ENCODE assay signal across 1 cellular context in the genomic region with DNA sequence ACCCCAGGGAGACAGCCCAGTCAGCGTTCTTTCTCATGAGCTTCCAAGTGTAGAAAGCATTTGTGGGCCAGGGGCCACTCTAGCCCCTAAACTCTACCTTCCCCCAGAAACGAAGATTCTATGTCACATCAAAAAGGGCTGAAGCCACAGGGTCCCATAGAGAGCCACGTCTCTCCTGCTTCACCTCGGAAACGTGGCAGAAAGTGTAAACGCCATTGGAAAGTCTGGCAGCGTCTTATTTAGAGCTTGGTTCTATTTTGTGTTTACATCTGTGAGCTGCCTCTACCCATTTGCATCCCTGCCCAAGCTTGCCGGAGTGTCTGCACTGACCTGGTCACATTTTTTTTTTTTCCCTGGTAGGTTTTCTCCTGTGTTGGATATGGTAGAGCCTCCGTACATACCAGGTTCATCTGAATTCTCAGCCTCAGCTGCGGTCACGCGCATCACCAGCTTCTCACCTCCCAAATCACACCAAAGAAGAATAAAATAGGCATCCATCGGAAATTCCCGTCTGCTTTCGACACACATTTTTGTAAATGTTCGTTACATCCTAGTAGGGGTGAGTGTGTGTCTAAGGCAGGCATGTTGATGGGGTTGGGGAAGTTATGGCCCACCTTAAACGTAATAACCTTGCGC.
TF ChIP-seq lines count a peak whose summit lies in the region.

No MANE protein-coding gene starts in this region.

TF ChIP-seq in H1, 55 proteins besides CTCF, POLR2A, EP300 and RAD21 (continued from another document):
- TF ChIP-seq HDAC2 (IDR thresholded peaks at IDR 0.05; ENCODE audit: borderline replicate concordance in 1 of 2, low read depth in 2 of 2, low read length in 2 of 2) (no peak), CTBP2 (IDR thresholded peaks at IDR 0.05; ENCODE audit: borderline replicate concordance, insufficient read depth, insufficient read length, low read length) (no peak), ZNF274 (IDR thresholded peaks at IDR 0.05; ENCODE audit: borderline replicate concordance, extremely low read depth, low read length) (no peak), JUND (IDR thresholded peaks at IDR 0.05; ENCODE audit: low read length) (no peak), SP4 (IDR thresholded peaks at IDR 0.05; ENCODE audit: low read length) (no peak), MAFK (IDR thresholded peaks at IDR 0.05; ENCODE audit: low read depth, low read length) (no peak), JUN (IDR thresholded peaks at IDR 0.05; ENCODE audit: low read depth, low read length) (no peak), CEBPB (IDR thresholded peaks at IDR 0.05; ENCODE audit: low read depth, low read length) (no peak)
- TF ChIP-seq, protein P1, sequence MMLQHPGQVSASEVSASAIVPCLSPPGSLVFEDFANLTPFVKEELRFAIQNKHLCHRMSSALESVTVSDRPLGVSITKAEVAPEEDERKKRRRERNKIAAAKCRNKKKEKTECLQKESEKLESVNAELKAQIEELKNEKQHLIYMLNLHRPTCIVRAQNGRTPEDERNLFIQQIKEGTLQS (IDR thresholded peaks at IDR 0.05; ENCODE audit: insufficient read depth, low read depth, low read length), result no peak
